1 cellular context compared by ENCODE assay signal in genomic region chr7:105389090-105389650, GRCh38.
TF ChIP-seq lines count a peak whose summit lies in the region.

No MANE protein-coding gene starts in this region.

TF ChIP-seq in K562, 482 proteins besides CTCF, POLR2A, EP300 and RAD21 (continued from another document and continues in another):
- TF ChIP-seq, protein P1, sequence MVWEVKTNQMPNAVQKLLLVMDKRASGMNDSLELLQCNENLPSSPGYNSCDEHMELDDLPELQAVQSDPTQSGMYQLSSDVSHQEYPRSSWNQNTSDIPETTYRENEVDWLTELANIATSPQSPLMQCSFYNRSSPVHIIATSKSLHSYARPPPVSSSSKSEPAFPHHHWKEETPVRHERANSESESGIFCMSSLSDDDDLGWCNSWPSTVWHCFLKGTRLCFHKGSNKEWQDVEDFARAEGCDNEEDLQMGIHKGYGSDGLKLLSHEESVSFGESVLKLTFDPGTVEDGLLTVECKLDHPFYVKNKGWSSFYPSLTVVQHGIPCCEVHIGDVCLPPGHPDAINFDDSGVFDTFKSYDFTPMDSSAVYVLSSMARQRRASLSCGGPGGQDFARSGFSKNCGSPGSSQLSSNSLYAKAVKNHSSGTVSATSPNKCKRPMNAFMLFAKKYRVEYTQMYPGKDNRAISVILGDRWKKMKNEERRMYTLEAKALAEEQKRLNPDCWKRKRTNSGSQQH (CRISPR knock-in tag; IDR thresholded peaks at IDR 0.05) = no peak
- TF ChIP-seq, protein P2, sequence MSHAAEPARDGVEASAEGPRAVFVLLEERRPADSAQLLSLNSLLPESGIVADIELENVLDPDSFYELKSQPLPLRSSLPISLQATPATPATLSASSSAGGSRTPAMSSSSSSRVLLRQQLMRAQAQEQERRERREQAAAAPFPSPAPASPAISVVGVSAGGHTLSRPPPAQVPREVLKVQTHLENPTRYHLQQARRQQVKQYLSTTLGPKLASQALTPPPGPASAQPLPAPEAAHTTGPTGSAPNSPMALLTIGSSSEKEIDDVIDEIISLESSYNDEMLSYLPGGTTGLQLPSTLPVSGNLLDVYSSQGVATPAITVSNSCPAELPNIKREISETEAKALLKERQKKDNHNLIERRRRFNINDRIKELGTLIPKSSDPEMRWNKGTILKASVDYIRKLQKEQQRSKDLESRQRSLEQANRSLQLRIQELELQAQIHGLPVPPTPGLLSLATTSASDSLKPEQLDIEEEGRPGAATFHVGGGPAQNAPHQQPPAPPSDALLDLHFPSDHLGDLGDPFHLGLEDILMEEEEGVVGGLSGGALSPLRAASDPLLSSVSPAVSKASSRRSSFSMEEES (CRISPR knock-in tag; IDR thresholded peaks at IDR 0.05) = no peak
- TF ChIP-seq LARP7 (IDR thresholded peaks at IDR 0.05) (no peak), CREBBP (IDR thresholded peaks at IDR 0.05; ENCODE audit: low read depth, low read length) (no peak), HMG20A (CRISPR knock-in tag; conservative IDR thresholded peaks at IDR 0.05) (no peak), MCM2 (IDR thresholded peaks at IDR 0.05; ENCODE audit: low read depth) (no peak), ESRRA (IDR thresholded peaks at IDR 0.05; ENCODE audit: borderline replicate concordance, low read depth) (peak; percentile 95), KDM1A (IDR thresholded peaks at IDR 0.05) (peak; percentile 36 to 66; a peak in 3 of 4 replicates), EZH2 (IDR thresholded peaks at IDR 0.05; ENCODE audit: borderline replicate concordance, low read depth, low read length) (no peak), SMARCA4 (IDR thresholded peaks at IDR 0.05) (no peak), MYC (IDR thresholded peaks at IDR 0.05; ENCODE audit: low read depth, low read length) (no peak; the same call in 1 of the 2 replicates), MYC (CRISPR knock-in tag; IDR thresholded peaks at IDR 0.05; ENCODE audit: borderline replicate concordance, low read depth) (no peak), E2F4 (CRISPR knock-in tag; IDR thresholded peaks at IDR 0.05; ENCODE audit: low read depth) (no peak), CBX8 (IDR thresholded peaks at IDR 0.05; ENCODE audit: borderline replicate concordance, extremely low read depth, low read depth, low read length, poor library complexity, severe bottlenecking) (no peak), ZBED1 (IDR thresholded peaks at IDR 0.05) (no peak), TCF7 (IDR thresholded peaks at IDR 0.05; ENCODE audit: borderline replicate concordance) (no peak), POLR2AphosphoS5 (IDR thresholded peaks at IDR 0.05; ENCODE audit: control insufficient read depth, insufficient read depth, low read depth, low read length) (no peak), ZNF253 (CRISPR knock-in tag; conservative IDR thresholded peaks at IDR 0.05) (no peak), HOMEZ (CRISPR knock-in tag; IDR thresholded peaks at IDR 0.05) (no peak), RFX5 (IDR thresholded peaks at IDR 0.05; ENCODE audit: low read depth, low read length) (no peak), ZNF124 (CRISPR knock-in tag; IDR thresholded peaks at IDR 0.05) (no peak), PTTG1 (tag; IDR thresholded peaks at IDR 0.05; ENCODE audit: low read depth) (no peak), CREM (IDR thresholded peaks at IDR 0.05; ENCODE audit: low read depth) (no peak), PTRF (tag; IDR thresholded peaks at IDR 0.05) (no peak), DMBX1 (CRISPR knock-in tag; IDR thresholded peaks at IDR 0.05; ENCODE audit: borderline replicate concordance) (no peak), ZBTB1 (CRISPR knock-in tag; IDR thresholded peaks at IDR 0.05; ENCODE audit: borderline replicate concordance, low read depth) (0 out of 2 replicates have a peak, but pooled peaks have one; percentile 24), HDAC2 (IDR thresholded peaks at IDR 0.05) (peak; percentile 73; the same call in 1 of the 2 replicates), ESRRB (CRISPR knock-in tag; IDR thresholded peaks at IDR 0.05; ENCODE audit: borderline replicate concordance) (no peak), HNRNPUL1 (IDR thresholded peaks at IDR 0.05; ENCODE audit: low read length) (no peak), FIP1L1 (IDR thresholded peaks at IDR 0.05; ENCODE audit: low read depth, low read length, poor library complexity, severe bottlenecking) (no peak), TEAD1 (CRISPR knock-in tag; IDR thresholded peaks at IDR 0.05) (peak in 1 of 2 experiments; percentile 37; a peak in 1 of 4 replicates), ZBTB40 (IDR thresholded peaks at IDR 0.05) (peak; percentile 32; the same call in 1 of the 2 replicates), ZBTB40 (CRISPR knock-in tag; IDR thresholded peaks at IDR 0.05) (no peak), ZNF551 (CRISPR knock-in tag; IDR thresholded peaks at IDR 0.05) (no peak), NFRKB (IDR thresholded peaks at IDR 0.05; ENCODE audit: low read depth) (no peak), PCBP1 (IDR thresholded peaks at IDR 0.05; ENCODE audit: low read depth, low read length, poor library complexity, severe bottlenecking) (no peak), PYGO2 (tag; IDR thresholded peaks at IDR 0.05) (no peak), GABPB1 (CRISPR knock-in tag; IDR thresholded peaks at IDR 0.05) (0 out of 2 replicates have a peak, but pooled peaks have one; percentile 34), COPS2 (conservative IDR thresholded peaks at IDR 0.05) (no peak), MTA2 (IDR thresholded peaks at IDR 0.05; ENCODE audit: low read depth) (peak; percentile 9; the same call in 1 of the 2 replicates), FOXJ3 (CRISPR knock-in tag; IDR thresholded peaks at IDR 0.05) (no peak), EHMT2 (IDR thresholded peaks at IDR 0.05) (no peak), SNIP1 (IDR thresholded peaks at IDR 0.05; ENCODE audit: low read depth) (no peak), ZNF217 (CRISPR knock-in tag; IDR thresholded peaks at IDR 0.05) (no peak), FOSL1 (tag; conservative IDR thresholded peaks at IDR 0.05) (no peak)
- TF ChIP-seq, protein P3, sequence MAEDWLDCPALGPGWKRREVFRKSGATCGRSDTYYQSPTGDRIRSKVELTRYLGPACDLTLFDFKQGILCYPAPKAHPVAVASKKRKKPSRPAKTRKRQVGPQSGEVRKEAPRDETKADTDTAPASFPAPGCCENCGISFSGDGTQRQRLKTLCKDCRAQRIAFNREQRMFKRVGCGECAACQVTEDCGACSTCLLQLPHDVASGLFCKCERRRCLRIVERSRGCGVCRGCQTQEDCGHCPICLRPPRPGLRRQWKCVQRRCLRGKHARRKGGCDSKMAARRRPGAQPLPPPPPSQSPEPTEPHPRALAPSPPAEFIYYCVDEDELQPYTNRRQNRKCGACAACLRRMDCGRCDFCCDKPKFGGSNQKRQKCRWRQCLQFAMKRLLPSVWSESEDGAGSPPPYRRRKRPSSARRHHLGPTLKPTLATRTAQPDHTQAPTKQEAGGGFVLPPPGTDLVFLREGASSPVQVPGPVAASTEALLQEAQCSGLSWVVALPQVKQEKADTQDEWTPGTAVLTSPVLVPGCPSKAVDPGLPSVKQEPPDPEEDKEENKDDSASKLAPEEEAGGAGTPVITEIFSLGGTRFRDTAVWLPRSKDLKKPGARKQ (CRISPR knock-in tag; IDR thresholded peaks at IDR 0.05) = peak; percentile 75; the same call in 1 of the 2 replicates
- TF ChIP-seq, protein P4, sequence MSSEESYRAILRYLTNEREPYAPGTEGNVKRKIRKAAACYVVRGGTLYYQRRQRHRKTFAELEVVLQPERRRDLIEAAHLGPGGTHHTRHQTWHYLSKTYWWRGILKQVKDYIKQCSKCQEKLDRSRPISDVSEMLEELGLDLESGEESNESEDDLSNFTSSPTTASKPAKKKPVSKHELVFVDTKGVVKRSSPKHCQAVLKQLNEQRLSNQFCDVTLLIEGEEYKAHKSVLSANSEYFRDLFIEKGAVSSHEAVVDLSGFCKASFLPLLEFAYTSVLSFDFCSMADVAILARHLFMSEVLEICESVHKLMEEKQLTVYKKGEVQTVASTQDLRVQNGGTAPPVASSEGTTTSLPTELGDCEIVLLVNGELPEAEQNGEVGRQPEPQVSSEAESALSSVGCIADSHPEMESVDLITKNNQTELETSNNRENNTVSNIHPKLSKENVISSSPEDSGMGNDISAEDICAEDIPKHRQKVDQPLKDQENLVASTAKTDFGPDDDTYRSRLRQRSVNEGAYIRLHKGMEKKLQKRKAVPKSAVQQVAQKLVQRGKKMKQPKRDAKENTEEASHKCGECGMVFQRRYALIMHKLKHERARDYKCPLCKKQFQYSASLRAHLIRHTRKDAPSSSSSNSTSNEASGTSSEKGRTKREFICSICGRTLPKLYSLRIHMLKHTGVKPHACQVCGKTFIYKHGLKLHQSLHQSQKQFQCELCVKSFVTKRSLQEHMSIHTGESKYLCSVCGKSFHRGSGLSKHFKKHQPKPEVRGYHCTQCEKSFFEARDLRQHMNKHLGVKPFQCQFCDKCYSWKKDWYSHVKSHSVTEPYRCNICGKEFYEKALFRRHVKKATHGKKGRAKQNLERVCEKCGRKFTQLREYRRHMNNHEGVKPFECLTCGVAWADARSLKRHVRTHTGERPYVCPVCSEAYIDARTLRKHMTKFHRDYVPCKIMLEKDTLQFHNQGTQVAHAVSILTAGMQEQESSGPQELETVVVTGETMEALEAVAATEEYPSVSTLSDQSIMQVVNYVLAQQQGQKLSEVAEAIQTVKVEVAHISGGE (CRISPR knock-in tag; IDR thresholded peaks at IDR 0.05) = no peak
